In the genomic region with DNA sequence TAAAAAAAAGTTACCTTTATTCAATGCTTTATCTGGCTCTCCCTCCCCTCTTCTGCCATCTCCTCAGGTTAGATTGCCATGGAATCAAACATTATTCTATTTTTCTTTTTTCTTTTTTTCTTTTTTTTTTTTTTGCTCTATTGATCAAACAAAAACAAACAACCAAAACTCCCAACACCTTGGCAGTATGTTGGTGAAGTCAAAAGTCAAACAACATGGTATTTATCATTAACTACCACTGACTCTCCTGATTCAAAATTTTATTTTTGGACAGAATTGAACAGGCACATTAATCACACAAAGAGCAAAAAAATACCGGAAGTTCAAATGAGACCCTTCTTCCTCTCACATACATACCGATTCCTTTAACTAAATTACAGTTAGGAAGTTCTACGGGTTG, we compare ENCODE assay signal across 32 cellular contexts. TPM values are rescaled to one million over a fixed set of nuclear protein-coding genes. Genes with fewer than 3 reads are reported as not detected.
"Had no signal": no experiment of that assay in that cellular context is flagged by ENCODE, and none has a peak within 500 bp of the region (broad histone marks: within the 10 kb centered on the region; RNA-seq: fewer than 3 reads in every experiment).

No MANE protein-coding gene starts in this region.

- H3K27ac ChIP-seq: adrenal gland, KMS-11, Peyer's patch, VCaP had no signal

- ATAC-seq: activated naive CD4-positive, alpha-beta T cell treated with anti-CD3 and anti-CD28 coated beads, Interleukin-2, amount 50 U/mL, for 72 hours; activated T-cell treated with anti-CD3 and anti-CD28 coated beads, Interleukin-2, amount 50 U/mL, for 4 hours; PC-3; SK-N-SH treated with all-trans-retinoic acid at 6 μM for 48 hours; T-cell had no signal

- H3K4me1 Mint-ChIP-seq: activated B cell treated with CpG ODN at 0.5 μM for 24 hours, T-cell had no signal

- H3K36me3 Mint-ChIP-seq: activated CD4-positive, alpha-beta memory T cell treated with anti-CD3 and anti-CD28 coated beads for 36 hours; activated naive CD4-positive, alpha-beta T cell treated with anti-CD3 and anti-CD28 coated beads, Interleukin-2, amount 50 U/mL, for 72 hours; brain; T-cell had no signal

- H3K4me2 ChIP-seq: KMS-11 had no signal

- H3K36me3 ChIP-seq: adrenal gland, Peyer's patch had no signal

- H3K4me1 ChIP-seq: adrenal gland, Peyer's patch had no signal

- FAIRE-seq: astrocyte, bronchial epithelial cell had no signal

- H3K9me3 Mint-ChIP-seq: activated B cell treated with CpG ODN at 0.5 μM for 24 hours; activated CD4-positive, alpha-beta memory T cell treated with anti-CD3 and anti-CD28 coated beads for 36 hours; activated naive CD4-positive, alpha-beta T cell treated with anti-CD3 and anti-CD28 coated beads for 36 hours; activated naive CD4-positive, alpha-beta T cell treated with anti-CD3 and anti-CD28 coated beads, Interleukin-2, amount 50 U/mL, for 72 hours; activated T-cell treated with anti-CD3 and anti-CD28 coated beads, Interleukin-2, amount 50 U/mL, for 4 hours; activated T-helper 1 cell treated with anti-CD3 and anti-CD28 coated beads, Interleukin-12 subunit alpha, Interleukin-12 subunit beta, Interleukin-2, Interleukin-4 antibody, amounts not matched to agents 30 ng/mL and 10 ng/mL and 1 ng/mL, durations not matched to agents 14 hours and 24 hours and 36 hours; T-cell had no signal

- H3K9me3 ChIP-seq: adrenal gland, Peyer's patch had no signal

- H3K27me3 Mint-ChIP-seq: activated B cell treated with CpG ODN at 0.5 μM for 24 hours had no signal

- H3K27me3 ChIP-seq: adrenal gland, Peyer's patch had no signal

- H3K4me3 ChIP-seq: adrenal gland, Peyer's patch had no signal

- DNase-seq: activated B cell treated with CpG ODN at 0.5 μM for 24 hours; activated CD4-positive, alpha-beta memory T cell treated with anti-CD3 and anti-CD28 coated beads for 36 hours; activated CD4-positive, alpha-beta T cell treated with anti-CD3 and anti-CD28 coated beads for 4 hours; activated CD4-positive, alpha-beta T cell treated with anti-CD3 and anti-CD28 coated beads, Interleukin-2, amount 50 U/mL, for 1 hour; activated CD4-positive, CD25-positive, alpha-beta regulatory T cell treated with anti-CD3 and anti-CD28 coated beads, Interleukin-2, amount 50 U/mL, for 72 hours; activated CD8-positive, alpha-beta memory T cell treated with anti-CD3 and anti-CD28 coated beads, Interleukin-2, amount 50 U/mL, for 4 hours; activated gamma-delta T cell treated with Interleukin-2 at 50 U/mL for 16 hours; activated naive CD4-positive, alpha-beta T cell treated with anti-CD3 and anti-CD28 coated beads for 36 hours; activated T-cell treated with anti-CD3 and anti-CD28 coated beads for 4 hours; activated T-cell treated with anti-CD3 and anti-CD28 coated beads, Interleukin-2, amount 50 U/mL, for 4 hours; adrenal gland; caudate nucleus; MM.1S; MV-4-11; NCI-H1436 treated with DMSO at 0.1 percent for 48 hours; NCI-H510A; NCI-H526; NK-92 treated with Interleukin-12 subunit alpha and Interleukin-12 subunit beta, amount 100 ng/mL, for 24 hours; PC-3; Peyer's patch; T-cell; T-helper 2 cell; T-helper 9 cell had no signal

- H3K27ac Mint-ChIP-seq: activated B cell treated with CpG ODN at 0.5 μM for 24 hours; activated CD4-positive, alpha-beta memory T cell treated with anti-CD3 and anti-CD28 coated beads for 36 hours; activated naive CD4-positive, alpha-beta T cell treated with anti-CD3 and anti-CD28 coated beads for 36 hours; activated naive CD4-positive, alpha-beta T cell treated with anti-CD3 and anti-CD28 coated beads, Interleukin-2, amount 50 U/mL, for 72 hours; activated T-helper 1 cell treated with anti-CD3 and anti-CD28 coated beads, Interleukin-12 subunit alpha, Interleukin-12 subunit beta, Interleukin-2, Interleukin-4 antibody, amounts not matched to agents 30 ng/mL and 10 ng/mL and 1 ng/mL, durations not matched to agents 14 hours and 24 hours and 36 hours; T-cell had no signal

- H3K4me3 Mint-ChIP-seq: activated B cell treated with CpG ODN at 0.5 μM for 24 hours; activated CD4-positive, alpha-beta memory T cell treated with anti-CD3 and anti-CD28 coated beads for 36 hours; activated naive CD4-positive, alpha-beta T cell treated with anti-CD3 and anti-CD28 coated beads for 36 hours; activated T-cell treated with anti-CD3 and anti-CD28 coated beads, Interleukin-2, amount 50 U/mL, for 4 hours; activated T-helper 1 cell treated with anti-CD3 and anti-CD28 coated beads, Interleukin-12 subunit alpha, Interleukin-12 subunit beta, Interleukin-2, Interleukin-4 antibody, amounts not matched to agents 30 ng/mL and 10 ng/mL and 1 ng/mL, durations not matched to agents 14 hours and 24 hours and 36 hours; brain; T-cell had no signal

RNA-seq across cellular contexts. Expression of a gene that starts 6.4 kb away (rescaled TPM):
- total RNA-seq: activated B cell treated with CpG ODN at 0.5 μM for 24 hours; activated CD4-positive, alpha-beta memory T cell treated with anti-CD3 and anti-CD28 coated beads for 36 hours; activated naive CD4-positive, alpha-beta T cell treated with anti-CD3 and anti-CD28 coated beads for 36 hours; activated naive CD4-positive, alpha-beta T cell treated with anti-CD3 and anti-CD28 coated beads, Interleukin-2, amount 50 U/mL, for 72 hours; activated T-helper 1 cell treated with anti-CD3 and anti-CD28 coated beads, Interleukin-12 subunit alpha, Interleukin-12 subunit beta, Interleukin-2, Interleukin-4 antibody, amounts not matched to agents 30 ng/mL and 10 ng/mL and 1 ng/mL, durations not matched to agents 14 hours and 24 hours and 36 hours; bronchial epithelial cell; PC-3; Peyer's patch; SK-MEL-5 had no signal
